34 cellular contexts compared by ENCODE assay signal in genomic region chr5:124072570-124072969, GRCh38.
"Had no signal": no experiment of that assay in that cellular context is flagged by ENCODE, and none has a peak within 500 bp of the region (broad histone marks: within the 10 kb centered on the region; RNA-seq: fewer than 3 reads in every experiment).

No MANE protein-coding gene starts in this region.

- H3K27ac ChIP-seq: adrenal gland, ascending aorta, body of pancreas, brain microvascular endothelial cell, breast epithelium, cardiac muscle cell had no signal

- ATAC-seq: activated naive CD4-positive, alpha-beta T cell treated with anti-CD3 and anti-CD28 coated beads, Interleukin-2, amount 50 U/mL, for 72 hours; activated naive CD8-positive, alpha-beta T cell treated with anti-CD3 and anti-CD28 coated beads, Interleukin-2, amount 50 U/mL, for 24 hours; activated T-cell treated with anti-CD3 and anti-CD28 coated beads, Interleukin-2, amount 50 U/mL, for 4 hours; activated T-cell treated with anti-CD3 and anti-CD28 coated beads, Interleukin-2, amount 50 U/mL, for 72 hours; activated T-helper 17 cell treated with anti-CD3 and anti-CD28 coated beads, Interleukin-2, amount 50 U/mL, for 72 hours; body of pancreas had no signal

- DNase-seq: activated effector memory CD4-positive, alpha-beta T cell treated with anti-CD3 and anti-CD28 coated beads, Interleukin-2, amount 50 U/mL, for 16 hours; activated effector memory CD4-positive, alpha-beta T cell treated with Interleukin-2 at 50 U/mL for 16 hours; activated gamma-delta T cell; activated gamma-delta T cell treated with Interleukin-2 at 50 U/mL for 16 hours; activated naive CD4-positive, alpha-beta T cell; activated naive CD4-positive, alpha-beta T cell treated with anti-CD3 and anti-CD28 coated beads for 36 hours; activated naive CD4-positive, alpha-beta T cell treated with anti-CD3 and anti-CD28 coated beads, Interleukin-2, amount 10 ng/mL, durations not matched to agents 7 days and 5 days; activated naive CD4-positive, alpha-beta T cell treated with anti-CD3 and anti-CD28 coated beads, Interleukin-2, amount 50 U/mL, for 16 hours; activated naive CD4-positive, alpha-beta T cell treated with Interleukin-2 at 50 U/mL for 16 hours; activated naive CD8-positive, alpha-beta T cell treated with anti-CD3 and anti-CD28 coated beads for 36 hours; activated naive CD8-positive, alpha-beta T cell treated with anti-CD3 and anti-CD28 coated beads, Interleukin-2, amount 10 ng/mL, durations not matched to agents 7 days and 5 days; activated naive CD8-positive, alpha-beta T cell treated with anti-CD3 and anti-CD28 coated beads, Interleukin-2, amount 50 U/mL, for 24 hours; activated T-cell treated with anti-CD3 and anti-CD28 coated beads, Interleukin-2, amount 50 U/mL, for 1 hour; activated T-cell treated with anti-CD3 and anti-CD28 coated beads, Interleukin-2, amount 50 U/mL, for 24 hours; activated T-cell treated with anti-CD3 and anti-CD28 coated beads, Interleukin-2, amount 50 U/mL, for 4 hours; activated T-cell treated with anti-CD3 and anti-CD28 coated beads, Interleukin-2, amount 50 U/mL, for 48 hours; activated T-cell treated with anti-CD3 and anti-CD28 coated beads, Interleukin-2, amount 50 U/mL, for 72 hours; adrenal gland; amniotic stem cell; amygdala; anterior cingulate cortex; aorta; body of pancreas; brain microvascular endothelial cell; caudate nucleus; central memory CD4-positive, alpha-beta T cell; cerebellar nuclear complex had no signal

- H3K9me3 ChIP-seq: adrenal gland, ascending aorta, body of pancreas, breast epithelium had no signal

- H3K27me3 ChIP-seq: adrenal gland, ascending aorta, body of pancreas, brain microvascular endothelial cell, breast epithelium, cardiac muscle cell had no signal

- FAIRE-seq: astrocyte, bronchial epithelial cell had no signal

- H3K4me3 ChIP-seq: adrenal gland, ascending aorta, body of pancreas, breast epithelium, cardiac muscle cell had no signal

- H3K4me1 ChIP-seq: adrenal gland, ascending aorta, body of pancreas, breast epithelium had no signal

- H3K36me3 ChIP-seq: adrenal gland, ascending aorta, brain microvascular endothelial cell, breast epithelium, cardiac muscle cell had no signal
